In the genomic region with DNA sequence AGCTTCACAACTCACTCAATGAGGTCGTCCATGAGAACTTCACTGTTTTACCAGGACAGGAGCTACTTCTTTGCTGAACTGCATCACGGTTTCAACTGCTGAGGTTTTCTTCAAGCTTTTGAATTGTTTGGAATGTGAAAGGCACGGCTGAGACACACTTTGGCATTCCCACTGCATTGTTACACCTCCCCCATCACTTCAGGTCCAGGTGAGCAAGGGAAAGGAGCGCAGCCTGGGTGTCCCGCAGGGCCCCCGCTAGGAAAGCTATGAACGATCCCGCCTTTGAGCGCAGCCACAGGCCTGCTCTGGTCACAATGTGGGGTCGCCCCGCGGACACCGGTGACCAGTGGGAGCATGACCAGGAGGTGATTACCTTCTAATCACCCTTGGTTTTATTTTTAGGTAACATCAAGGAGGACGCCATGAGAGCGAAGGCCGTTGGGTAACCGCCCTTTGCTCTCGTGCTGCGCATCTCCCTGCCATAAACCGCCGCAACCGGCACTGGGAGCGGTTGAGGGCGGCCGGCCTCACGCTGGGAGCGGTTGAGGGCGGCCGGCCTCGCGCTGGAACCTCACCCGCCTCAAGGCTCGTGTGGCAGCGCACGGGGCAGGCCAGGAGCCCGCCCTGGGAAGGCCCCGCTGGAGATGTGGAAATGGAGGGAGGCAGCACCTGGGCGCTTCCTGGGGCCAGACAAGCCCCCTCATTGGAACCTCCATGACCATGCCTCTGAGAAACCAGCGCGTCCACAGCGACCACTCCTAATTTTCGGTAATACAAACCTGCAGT, we compare ENCODE assay signal across 24 cellular contexts.
"Had no signal": no experiment of that assay in that cellular context is flagged by ENCODE, and none has a peak within 500 bp of the region (broad histone marks: within the 10 kb centered on the region; RNA-seq: fewer than 3 reads in every experiment).

No MANE protein-coding gene starts in this region.

- H3K27ac Mint-ChIP-seq: stimulated activated memory B cell treated with anti-CD40 and anti-IgM and Interleukin-4, amounts not matched to agents 10 μg/mL and 1 μg/mL and 100 μg/mL, for 72 hours; stimulated activated naive CD8-positive, alpha-beta T cell treated with anti-CD3 and anti-CD28 coated beads, Interleukin-15, Interleukin-2, amounts not matched to agents 100 ng/mL and 50 ng/mL, for 24 hours had no signal

- H3K36me3 Mint-ChIP-seq: immature natural killer cell; natural killer cell; stimulated activated memory B cell treated with anti-CD40 and anti-IgM and Interleukin-4, amounts not matched to agents 10 μg/mL and 1 μg/mL and 100 μg/mL, for 72 hours had no signal

- H3K36me3 ChIP-seq: esophagus squamous epithelium, lower lobe of right lung, prostate gland, spleen, thoracic aorta, tibial nerve, upper lobe of right lung, uterus had no signal

- ATAC-seq: effector memory CD8-positive, alpha-beta T cell; left ventricle myocardium superior; lower lobe of right lung; natural killer cell; right cardiac atrium; stimulated activated memory B cell treated with anti-CD40 and anti-IgM and Interleukin-4, amounts not matched to agents 10 μg/mL and 1 μg/mL and 100 μg/mL, for 72 hours; upper lobe of right lung had no signal

- H3K9me3 Mint-ChIP-seq: immature natural killer cell; natural killer cell; stimulated activated naive CD8-positive, alpha-beta T cell treated with anti-CD3 and anti-CD28 coated beads, Interleukin-15, Interleukin-2, amounts not matched to agents 100 ng/mL and 50 ng/mL, for 24 hours had no signal

- DNase-seq: cerebellar nuclear complex; cortex of kidney; effector memory CD8-positive, alpha-beta T cell; erythroblast; esophagus squamous epithelium; foreskin melanocyte; hypothalamus; immature natural killer cell; islet precursor cell; kidney glomerular epithelial cell; left ventricle myocardium superior; lower lobe of right lung; natural killer cell; right cardiac atrium; spleen; stimulated activated CD4-positive, alpha-beta T cell treated with anti-CD3 and anti-CD28 coated beads, Interleukin-4, amount 100 ng/mL, for 4 hours; upper lobe of right lung; uterus had no signal

- H3K9me3 ChIP-seq: esophagus squamous epithelium, lower lobe of right lung, prostate gland, spleen, thoracic aorta, tibial nerve, upper lobe of right lung, uterus had no signal

- H3K4me1 ChIP-seq: esophagus squamous epithelium, lower lobe of right lung, prostate gland, spleen, tibial nerve, upper lobe of right lung, uterus had no signal

- H3K4me3 ChIP-seq: esophagus squamous epithelium, lower lobe of right lung, prostate gland, skin epidermis, spleen, thoracic aorta, tibial nerve, upper lobe of right lung, uterus had no signal

- H3K27ac ChIP-seq: esophagus squamous epithelium, lower lobe of right lung, prostate gland, skin epidermis, spleen, thoracic aorta, tibial nerve, upper lobe of right lung, uterus had no signal

- H3K27me3 ChIP-seq: esophagus squamous epithelium, spleen, tibial nerve, upper lobe of right lung, uterus had no signal

- H3K4me3 Mint-ChIP-seq: effector memory CD8-positive, alpha-beta T cell; immature natural killer cell; natural killer cell; stimulated activated memory B cell treated with anti-CD40 and anti-IgM and Interleukin-4, amounts not matched to agents 10 μg/mL and 1 μg/mL and 100 μg/mL, for 72 hours; stimulated activated naive CD8-positive, alpha-beta T cell treated with anti-CD3 and anti-CD28 coated beads, Interleukin-15, Interleukin-2, amounts not matched to agents 100 ng/mL and 50 ng/mL, for 24 hours had no signal

- H3K27me3 Mint-ChIP-seq: effector memory CD8-positive, alpha-beta T cell; stimulated activated memory B cell treated with anti-CD40 and anti-IgM and Interleukin-4, amounts not matched to agents 10 μg/mL and 1 μg/mL and 100 μg/mL, for 72 hours; stimulated activated naive CD8-positive, alpha-beta T cell treated with anti-CD3 and anti-CD28 coated beads, Interleukin-15, Interleukin-2, amounts not matched to agents 100 ng/mL and 50 ng/mL, for 24 hours had no signal
